In genomic region chr5:14142202-14142855, GRCh38 we compare ENCODE assay signal across 8 cellular contexts. TPM values are rescaled to one million over a fixed set of nuclear protein-coding genes. Genes with fewer than 3 reads are reported as not detected.
DNase-seq lines count a peak whose midpoint lies in the region; ATAC-seq and TF ChIP-seq lines count a peak whose summit lies in the region.

No MANE protein-coding gene starts in this region.

- H3K4me1 ChIP-seq in iPS-18a (ENCODE audit: control insufficient read depth, low read depth, low read length) (peaks cover 18% of the 10 kb centered on the region), stomach smooth muscle (ENCODE audit: control insufficient read depth, insufficient read depth, low read length) (peaks cover 26% of the 10 kb centered on the region)

- intact Hi-C loops in activated CD8-positive, alpha-beta T cell treated with anti-CD3 and anti-CD28 coated beads for 36 hours (cut with micrococcal nuclease), result no loop called here

- DNase-seq in NCI-H2227 (lab: John Stamatoyannopoulos, UW; ENCODE audit: unreplicated experiment), result peak; percentile 48
- DNase-seq in NCI-H2227 treated with DMSO at 0.1 percent for 48 hours (lab: John Stamatoyannopoulos, UW), result no peak
- DNase-seq in activated CD8-positive, alpha-beta T cell treated with anti-CD3 and anti-CD28 coated beads for 36 hours, result no peak
- DNase-seq in NCI-H1930 (lab: John Stamatoyannopoulos, UW), result no peak
- DNase-seq in activated naive CD4-positive, alpha-beta T cell treated with anti-CD3 and anti-CD28 coated beads, Interleukin-2, amount 50 U/mL, for 16 hours, result no peak

- H3K4me3 Mint-ChIP-seq in activated CD8-positive, alpha-beta T cell treated with anti-CD3 and anti-CD28 coated beads for 36 hours, result peak overlapping the region; percentile 77

- CTCF ChIA-PET in activated CD8-positive, alpha-beta T cell treated with anti-CD3 and anti-CD28 coated beads for 36 hours (lab: Charles Lee), result interaction anchor here (2.9 kb wide), 1 partner anchor 128 kb away, joined by 10 read pairs; no protein-coding TSS in a partner anchor

- TF ChIP-seq CTCF in activated CD8-positive, alpha-beta T cell treated with anti-CD3 and anti-CD28 coated beads for 36 hours (IDR thresholded peaks at IDR 0.05), result no peak

- H3K9me3 ChIP-seq in iPS-18a (ENCODE audit: control insufficient read depth, low read depth, low read length), result no peaks in the 10 kb centered on the region
- H3K9me3 ChIP-seq in stomach smooth muscle (ENCODE audit: control insufficient read depth in 2 of 2, low read length in 2 of 2), result no peaks in the 10 kb centered on the region

- H3K27ac ChIP-seq in iPS-18a (ENCODE audit: low read length) (peak overlapping the region; percentile 15), stomach smooth muscle (ENCODE audit: low read length) (peak overlapping the region; percentile 87)

- peak; percentile 2 for ATAC-seq in HG02763 (IDR thresholded peaks at IDR 0.05; ENCODE audit: unreplicated experiment)
- ATAC-seq in activated CD8-positive, alpha-beta T cell treated with anti-CD3 and anti-CD28 coated beads for 36 hours, result no peak

- H3K27me3 Mint-ChIP-seq in activated CD8-positive, alpha-beta T cell treated with anti-CD3 and anti-CD28 coated beads for 36 hours, result peaks cover 47% of the 10 kb centered on the region

- H3K9me3 Mint-ChIP-seq in activated CD8-positive, alpha-beta T cell treated with anti-CD3 and anti-CD28 coated beads for 36 hours, result no peaks in the 10 kb centered on the region

- H3K36me3 ChIP-seq in iPS-18a (ENCODE audit: control insufficient read depth, low read depth, low read length), result no peaks in the 10 kb centered on the region
- H3K36me3 ChIP-seq in stomach smooth muscle (ENCODE audit: control insufficient read depth in 2 of 2, insufficient read depth in 2 of 2, low read length in 2 of 2), result no peaks in the 10 kb centered on the region

- H3K9ac ChIP-seq in iPS-18a (ENCODE audit: low read length) (peak overlapping the region; percentile 70), stomach smooth muscle (ENCODE audit: low read length in 2 of 2) (peak overlapping the region; percentile 88 to 95)

- no peak overlapping the region for H3K27ac Mint-ChIP-seq in activated CD8-positive, alpha-beta T cell treated with anti-CD3 and anti-CD28 coated beads for 36 hours

- peak overlapping the region; percentile 88 for H3K4me3 ChIP-seq in iPS-18a (ENCODE audit: low read length)
- H3K4me3 ChIP-seq in stomach smooth muscle (ENCODE audit: low read length in 2 of 2), result peak overlapping the region; percentile 81 to 83

- no peaks in the 10 kb centered on the region for H3K36me3 Mint-ChIP-seq in activated CD8-positive, alpha-beta T cell treated with anti-CD3 and anti-CD28 coated beads for 36 hours (ENCODE audit: low read depth)

- H3K27me3 ChIP-seq in iPS-18a (ENCODE audit: control insufficient read depth, insufficient read depth, low read length), result peaks cover 22% of the 10 kb centered on the region
- no peaks in the 10 kb centered on the region for H3K27me3 ChIP-seq in stomach smooth muscle (ENCODE audit: control insufficient read depth in 1 of 2, insufficient read depth in 2 of 2, low read length in 2 of 2)

- H3K4me1 Mint-ChIP-seq in activated CD8-positive, alpha-beta T cell treated with anti-CD3 and anti-CD28 coated beads for 36 hours (ENCODE audit: low read depth), result peaks cover 8% of the 10 kb centered on the region

- POLR2A ChIA-PET in activated CD8-positive, alpha-beta T cell treated with anti-CD3 and anti-CD28 coated beads for 36 hours (lab: Charles Lee), result interaction anchor here (0.7 kb wide), 1 partner anchor 19 kb away, joined by 3 read pairs; no protein-coding TSS in a partner anchor

RNA-seq across cellular contexts. Expression of gene TRIO, which starts 0.8 kb away (rescaled TPM):
- total RNA-seq in activated CD8-positive, alpha-beta T cell treated with anti-CD3 and anti-CD28 coated beads for 36 hours, result 10 to 100 TPM; 11.4 to 11.5 TPM
